ENCODE assay signal across 9 cellular contexts in the genomic region with DNA sequence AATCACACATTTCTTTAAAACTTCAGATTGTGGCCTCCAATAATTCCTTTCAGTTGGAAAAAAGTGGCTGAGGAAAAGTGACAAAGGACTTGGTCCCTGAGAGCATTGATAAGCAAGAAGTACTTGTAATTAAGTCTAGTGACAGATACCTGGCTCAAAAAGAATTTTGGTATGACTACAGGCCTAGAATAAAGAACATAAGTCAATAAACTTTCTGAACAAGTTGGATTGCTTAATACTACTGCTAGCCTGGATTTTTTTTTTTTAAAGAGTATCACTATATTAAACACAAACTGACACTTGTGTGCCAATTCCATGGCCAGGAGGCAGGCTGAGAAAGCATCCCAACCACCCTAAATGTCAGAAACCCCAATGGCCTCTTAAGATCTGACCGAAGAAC. TPM values are rescaled to one million over a fixed set of nuclear protein-coding genes. Genes with fewer than 3 reads are reported as not detected.
"Had no signal": no experiment of that assay in that cellular context is flagged by ENCODE, and none has a peak within 500 bp of the region (broad histone marks: within the 10 kb centered on the region; RNA-seq: fewer than 3 reads in every experiment).

No MANE protein-coding gene starts in this region.

- H3K9ac ChIP-seq: GM23248 had no signal

- FAIRE-seq: HTR-8/SVneo had no signal

- H3K27ac Mint-ChIP-seq: HFFc6, IgD-negative memory B cell had no signal

- DNase-seq: GM23248, GOT3, H7, HFFc6 had no signal

- H3K9me3 ChIP-seq: HAP-1 had no signal

- H2AFZ ChIP-seq: GM23248 had no signal

- H3K27ac ChIP-seq: GM23248 had no signal

- H3K36me3 ChIP-seq: HAP-1 had no signal

- H3K4me1 Mint-ChIP-seq: IgD-negative memory B cell had no signal

- H3K4me1 ChIP-seq: HAP-1 had no signal

- ATAC-seq: HCT116 had no signal

- H3K36me3 Mint-ChIP-seq: IgD-negative memory B cell had no signal

- H3K9me3 Mint-ChIP-seq: HFFc6 had no signal

- H3K4me3 Mint-ChIP-seq: HFFc6, IgD-negative memory B cell had no signal

- H3K27me3 Mint-ChIP-seq: IgD-negative memory B cell had no signal

- H3K4me3 ChIP-seq: GM23248, HAP-1 had no signal

RNA-seq across cellular contexts. Expression of gene PDGFC, which starts 49.3 kb away (rescaled TPM):
- polyA plus RNA-seq: IgD-negative memory B cell had no signal

RNA-seq across cellular contexts. Expression of gene GLRB, which starts 55.1 kb away (rescaled TPM):
- total RNA-seq: HT-29 had no signal
- polyA plus RNA-seq: IgD-negative memory B cell had no signal
